In the genomic region with DNA sequence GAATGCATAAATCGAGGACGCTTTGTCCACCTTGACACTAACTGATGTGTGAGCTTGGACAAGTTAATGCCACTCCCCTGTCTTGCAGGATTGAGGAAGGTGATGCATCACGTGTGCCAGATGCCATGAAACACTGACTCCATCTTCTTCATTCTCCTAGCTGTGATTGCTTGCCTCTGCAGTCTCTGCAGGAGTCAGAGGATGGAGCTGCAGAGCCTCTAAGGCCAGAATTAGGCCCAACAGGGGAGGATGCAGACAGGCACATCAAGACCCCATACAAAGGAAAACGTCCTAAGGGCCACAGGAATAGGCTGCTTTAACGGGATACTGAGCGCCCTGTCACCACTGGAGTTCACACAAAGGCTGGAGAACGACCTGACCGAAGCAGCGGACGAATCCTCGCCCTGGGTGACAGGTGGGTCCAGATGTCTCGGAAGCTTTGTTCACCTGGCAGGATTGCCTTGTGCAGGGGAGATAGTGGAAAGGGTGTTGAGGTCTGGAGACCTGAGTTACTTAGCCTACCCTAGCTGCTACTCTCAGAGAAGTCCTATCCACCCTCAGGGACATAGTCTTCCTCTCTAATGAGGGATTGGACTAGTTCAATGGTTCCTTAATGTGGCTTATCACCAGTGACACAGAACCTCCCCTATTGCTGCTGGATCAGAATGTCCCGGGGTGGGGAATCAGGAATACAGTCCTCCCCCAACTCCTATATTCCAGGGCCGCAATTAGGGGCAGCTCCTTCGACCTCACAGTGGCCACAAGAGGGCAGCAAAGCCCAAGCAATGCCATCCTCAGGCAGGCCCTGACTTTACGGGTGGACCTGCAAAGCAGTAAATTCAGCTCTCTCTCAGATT, we compare ENCODE assay signal across 8 cellular contexts. TPM values are rescaled to one million over a fixed set of nuclear protein-coding genes. Genes with fewer than 3 reads are reported as not detected.
A peak's percentile ranks its signal among the peaks of the same experiment; 100 is the strongest.
DNase-seq lines count a peak whose midpoint lies in the region; ATAC-seq and FAIRE-seq lines count a peak whose summit lies in the region.

No MANE protein-coding gene starts in this region.

- intact Hi-C loops in posterior cingulate gyrus (cut with DNase I), result loop anchor here (1.0 to 10.0 kb wide), 4 partner anchors 209 to 563 kb away; no protein-coding TSS in a partner anchor

- DNase-seq in COLO829 (ENCODE audit: low spot score) (peak; percentile 53), LoVo (ENCODE audit: low spot score) (peak; percentile 61), SK-MEL-5 (ENCODE audit: low read depth, low spot score) (peak; percentile 74), germinal center (ENCODE audit: low spot score) (peak; percentile 61), posterior cingulate gyrus (peak; percentile 66 to 98 (median 89)), urothelium cell line (ENCODE audit: low spot score) (peak; percentile 72)
- peak; percentile 56 for DNase-seq in activated gamma-delta T cell treated with anti-CD3 and anti-CD28 coated beads, Interleukin-2, amount 50 U/mL, for 16 hours (ENCODE audit: low read depth)

- in situ Hi-C loops in SK-MEL-5 (cut with HindIII; ENCODE audit: low pct_unique_long_range_greater_than_20kb, low sequenced_read_pairs), result no loop called here

- FAIRE-seq in urothelium cell line (lab: Jason Lieb, UNC), result no peak

- ATAC-seq in GM21515 (IDR thresholded peaks at IDR 0.05; ENCODE audit: unreplicated experiment), result peak; percentile 80

RNA-seq across cellular contexts. Expression of a gene that starts 32.4 kb away (rescaled TPM):
- total RNA-seq in SK-MEL-5 (2014; rRNA removed; shearing (Covaris generic)), result not detected in 2 replicates
- not detected in 2 replicates for polyA plus RNA-seq in SK-MEL-5 (2015; cell fraction: cytosol; rRNA removed)
- polyA plus RNA-seq in SK-MEL-5 (2015; cell fraction: nucleus; rRNA removed), result not detected in 2 replicates

Comparison
In these comparisons a context has a peak if more than half of its experiments do, and no peak if none do; other contexts are left out.
1. Peak in every context shown above with its lines: DNase-seq and ATAC-seq.